In genomic region chr2:11669454-11670291, GRCh38 we compare ENCODE assay signal across 8 cellular contexts. TPM values are rescaled to one million over a fixed set of nuclear protein-coding genes. Genes with fewer than 3 reads are reported as not detected.
DNase-seq lines count a peak whose midpoint lies in the region; ATAC-seq and TF ChIP-seq lines count a peak whose summit lies in the region.

NTSR2 (minus strand) TSS chr2:11670195; CDS start chr2:11670129, 66 bp downstream.

- 17% methylated on average over 13 of the region's 93 CpGs for WGBS in mammary epithelial cell (ENCODE audit: low coverage, missing lambda C conversion rate)

- dilution Hi-C loops in mammary epithelial cell (cut with HindIII; ENCODE audit: low sequenced_read_pairs) = loop anchor here (10.0 kb wide), 1 partner anchor 115 kb away; no protein-coding TSS in a partner anchor

- H3K27ac ChIP-seq in mammary epithelial cell (ENCODE audit: insufficient read depth, low read depth, low read length) (no peak within 1 kb of the TSS), breast epithelium (no peak within 1 kb of the TSS)

- peak; percentile 69 for DNase-seq in mammary epithelial cell
- DNase-seq in breast epithelium (ENCODE audit: low spot score in 2 of 2) = no peak
- DNase-seq in central memory CD4-positive, alpha-beta T cell = peak; percentile 9
- DNase-seq in left colon = peak in 1 of 2 donors; percentile 52
- DNase-seq in stimulated activated CD8-positive, alpha-beta memory T cell treated with anti-CD3 and anti-CD28 coated beads, Interleukin-2, amount 100 ng/mL, for 48 hours (ENCODE audit: low read depth in 2 of 2) = peak; percentile 11 to 20
- no peak for DNase-seq in RPMI8226

- TF ChIP-seq POLR2A in breast epithelium (IDR thresholded peaks at IDR 0.05) = no peak

- H3K27me3 ChIP-seq in mammary epithelial cell (ENCODE audit: insufficient read depth, low read length) (peaks cover 4% of the 10 kb centered on the region), breast epithelium (peaks cover 0 to 3% of the 10 kb centered on the region in 2 donors)

- ATAC-seq in left colon (peak; percentile 97), GM18502 (IDR thresholded peaks at IDR 0.05; ENCODE audit: poor library complexity, unreplicated experiment) (no peak), HG02759 (IDR thresholded peaks at IDR 0.05; ENCODE audit: unreplicated experiment) (no peak)

- H3K9ac ChIP-seq in mammary epithelial cell (ENCODE audit: insufficient read depth, low read length) = no peak within 1 kb of the TSS

- H3K4me3 ChIP-seq in mammary epithelial cell (replicated peaks in 1 of 3; ENCODE audit: insufficient read depth in 1 of 3, low read depth in 2 of 3, low read length in 3 of 3) (no peak within 1 kb of the TSS), breast epithelium (peak within 1 kb of the TSS in 1 of 3 donors; percentile 45)

- H3K4me1 ChIP-seq in mammary epithelial cell (ENCODE audit: insufficient read depth, low read length) (peaks cover 6% of the 10 kb centered on the region), breast epithelium (no peaks in the 10 kb centered on the region)

- intact Hi-C loops in mammary epithelial cell (cut with micrococcal nuclease) = no loop called here
- intact Hi-C loops in breast epithelium (cut with DNase I; ENCODE audit: low total_unique reads) = no loop called here
- intact Hi-C loops in left colon (cut with DNase I, micrococcal nuclease) = no loop called here

- H3K9me3 ChIP-seq in mammary epithelial cell (replicated peaks; ENCODE audit: insufficient read depth, low read length) (no peaks in the 10 kb centered on the region), breast epithelium (no peaks in the 10 kb centered on the region)

- no peaks in the 10 kb centered on the region for H3K79me2 ChIP-seq in mammary epithelial cell (ENCODE audit: insufficient read depth, low read length)

- no peaks in the 10 kb centered on the region for H3K36me3 ChIP-seq in mammary epithelial cell (ENCODE audit: insufficient read depth, low read length)
- H3K36me3 ChIP-seq in breast epithelium = no peaks in the 10 kb centered on the region

- H4K20me1 ChIP-seq in mammary epithelial cell (ENCODE audit: insufficient read depth, low read length) = peaks cover 3% of the 10 kb centered on the region

- CTCF ChIA-PET in mammary epithelial cell (lab: Charles Lee; ENCODE audit: low non-redundant PET) = no interaction called here

- in situ Hi-C loops in mammary epithelial cell (cut with MboI; ENCODE audit: low sequenced_read_pairs in 2 of 2) = no loop called here

- no TSS peak for BruUV-seq in mammary epithelial cell (replicated peaks; lab: Mats Ljungman, UMichigan)

- H2AFZ ChIP-seq in mammary epithelial cell (ENCODE audit: low read depth, low read length) = no peak within 1 kb of the TSS

- H3K4me2 ChIP-seq in mammary epithelial cell (ENCODE audit: insufficient read depth, low read depth, low read length) = peak within 1 kb of the TSS; percentile 66

- TF ChIP-seq CTCF in mammary epithelial cell (conservative IDR thresholded peaks at IDR 0.05 in 1 of 2, IDR thresholded peaks at IDR 0.05 in 1 of 2; ENCODE audit: extremely low read depth in 1 of 2, insufficient read depth in 1 of 2, low read depth in 1 of 2, low read length in 2 of 2) (no peak), breast epithelium (IDR thresholded peaks at IDR 0.05) (no peak)

RNA-seq across cellular contexts. Expression of gene NTSR2, which starts in this region (rescaled TPM):
- total RNA-seq in mammary epithelial cell = not detected
- not detected for polyA plus RNA-seq in mammary epithelial cell
- not detected for polyA minus RNA-seq in mammary epithelial cell
- under 1 TPM in 1 of 3 donors, not detected in 2; 0.32 TPM for total RNA-seq in breast epithelium
- not detected for total RNA-seq in left colon

Comparison
In these comparisons a context has a peak if more than half of its experiments do, and no peak if none do; other contexts are left out.
1. Peak in DNase-seq and H3K4me2 ChIP-seq in mammary epithelial cell; RNA of the gene not detected or under 1 TPM.
2. Peak in ATAC-seq in left colon; RNA of the gene not detected or under 1 TPM.
3. DNase-seq: peak in central memory CD4-positive, alpha-beta T cell (single experiment) and stimulated activated CD8-positive, alpha-beta memory T cell treated with anti-CD3 and anti-CD28 coated beads, Interleukin-2, amount 100 ng/mL, for 48 hours (2 of 2); none in breast epithelium (0 of 2) and RPMI8226 (single experiment).